Comparison of ENCODE assay signal across 18 cellular contexts in genomic region chr21:46124083-46124925, GRCh38. TPM values are rescaled to one million over a fixed set of nuclear protein-coding genes. Genes with fewer than 3 reads are reported as not detected.
DNase-seq lines count a peak whose midpoint lies in the region; FAIRE-seq and TF ChIP-seq lines count a peak whose summit lies in the region.
"Had no signal": no experiment of that assay in that cellular context is flagged by ENCODE, and none has a peak within 500 bp of the region (broad histone marks: within the 10 kb centered on the region; RNA-seq: fewer than 3 reads in every experiment).

No MANE protein-coding gene starts in this region.

- H3K36me3 ChIP-seq in osteoblast (ENCODE audit: insufficient read depth, low read length) (peaks cover 95% of the 10 kb centered on the region), neural progenitor cell (no peaks in the 10 kb centered on the region), hepatocyte (replicated peaks; ENCODE audit: insufficient read depth, low read depth) (no peaks in the 10 kb centered on the region)

- no peaks in the 10 kb centered on the region for H3K9me2 ChIP-seq in hepatocyte (replicated peaks; ENCODE audit: insufficient read depth)

- DNase-seq in 8988T (peak; percentile 12), D721Med (ENCODE audit: insufficient read length, low spot score) (peak; percentile 13), endothelial cell (ENCODE audit: low spot score) (peak; percentile 2), osteoblast (ENCODE audit: insufficient read length, low spot score, missing footprints) (peak; percentile 85), neural progenitor cell (ENCODE audit: low spot score) (no peak), SIG-M5 (lab: John Stamatoyannopoulos, UW) (no peak), hepatocyte (ENCODE audit: low spot score) (no peak), NOMO-1 treated with DMSO at 0.1 percent for 48 hours (lab: John Stamatoyannopoulos, UW; ENCODE audit: unreplicated experiment) (no peak)
- DNase-seq: activated CD4-positive, alpha-beta T cell treated with anti-CD3 and anti-CD28 coated beads for 1 hour; HCEC 1CT; mammary epithelial cell; NCI-H146; NCI-H510A treated with DMSO at 0.1 percent for 48 hours had no signal

- peaks cover 25% of the 10 kb centered on the region for H3K36me3 Mint-ChIP-seq in endothelial cell (ENCODE audit: low read depth, unreplicated experiment)
- H3K36me3 Mint-ChIP-seq in neural progenitor cell, result no peaks in the 10 kb centered on the region
- H3K36me3 Mint-ChIP-seq: T-cell had no signal

- H3K79me2 ChIP-seq in osteoblast (ENCODE audit: insufficient read depth, low read length) (peaks cover 52% of the 10 kb centered on the region), neural progenitor cell (ENCODE audit: low read depth) (no peaks in the 10 kb centered on the region), hepatocyte (no peaks in the 10 kb centered on the region)

- TF ChIP-seq CTCF in D721Med (IDR thresholded peaks at IDR 0.05; ENCODE audit: insufficient read depth, missing control alignments), result no peak
- no peak for TF ChIP-seq CTCF in endothelial cell (IDR thresholded peaks at IDR 0.05; ENCODE audit: unreplicated experiment)
- TF ChIP-seq CTCF in osteoblast (IDR thresholded peaks at IDR 0.05; ENCODE audit: extremely low read depth, low read depth, low read length), result no peak
- no peak for TF ChIP-seq CTCF in neural progenitor cell (IDR thresholded peaks at IDR 0.05)
- no peak for TF ChIP-seq CTCF in hepatocyte (IDR thresholded peaks at IDR 0.05; ENCODE audit: poor library complexity)

- H3K4me3 ChIP-seq in osteoblast (ENCODE audit: insufficient read depth, low read length) (no peak overlapping the region), neural progenitor cell (no peak overlapping the region), hepatocyte (no peak overlapping the region)

- H3K27ac ChIP-seq in osteoblast (ENCODE audit: low read depth, low read length) (no peak overlapping the region), neural progenitor cell (no peak overlapping the region), hepatocyte (no peak overlapping the region)
- H3K27ac ChIP-seq: KMS-11 had no signal

- H3K4me1 Mint-ChIP-seq in endothelial cell (ENCODE audit: unreplicated experiment) (no peaks in the 10 kb centered on the region), neural progenitor cell (peaks cover 5% of the 10 kb centered on the region)
- H3K4me1 Mint-ChIP-seq: brain, T-cell had no signal

- H3K4me1 ChIP-seq in osteoblast (ENCODE audit: insufficient read depth, low read length) (peaks cover 27% of the 10 kb centered on the region), neural progenitor cell (peaks cover 9% of the 10 kb centered on the region), hepatocyte (ENCODE audit: insufficient read depth) (peaks cover 8% of the 10 kb centered on the region)

- H3K4me3 Mint-ChIP-seq in endothelial cell (ENCODE audit: unreplicated experiment) (no peak overlapping the region), neural progenitor cell (no peak overlapping the region)
- H3K4me3 Mint-ChIP-seq: activated T-helper 1 cell treated with anti-CD3 and anti-CD28 coated beads, Interleukin-12 subunit alpha, Interleukin-12 subunit beta, Interleukin-2, Interleukin-4 antibody, amounts not matched to agents 30 ng/mL and 10 ng/mL and 1 ng/mL, durations not matched to agents 14 hours and 24 hours and 36 hours; brain; CD4-positive, alpha-beta T cell; T-cell had no signal

- H3K9me3 ChIP-seq in osteoblast (ENCODE audit: low read depth, low read length) (no peaks in the 10 kb centered on the region), neural progenitor cell (ENCODE audit: low read depth) (no peaks in the 10 kb centered on the region), hepatocyte (ENCODE audit: low read depth) (no peaks in the 10 kb centered on the region)

- peaks cover 58% of the 10 kb centered on the region for H4K20me1 ChIP-seq in osteoblast (ENCODE audit: insufficient read depth, low read length)
- no peaks in the 10 kb centered on the region for H4K20me1 ChIP-seq in neural progenitor cell (ENCODE audit: low read depth)
- H4K20me1 ChIP-seq in hepatocyte (ENCODE audit: insufficient read depth, poor library complexity, severe bottlenecking), result no peaks in the 10 kb centered on the region

- no peak overlapping the region for H2AFZ ChIP-seq in osteoblast (ENCODE audit: low read length)
- H2AFZ ChIP-seq in neural progenitor cell (replicated peaks), result no peak overlapping the region
- no peak overlapping the region for H2AFZ ChIP-seq in hepatocyte

- H3K9me3 Mint-ChIP-seq in endothelial cell (ENCODE audit: unreplicated experiment), result no peaks in the 10 kb centered on the region
- H3K9me3 Mint-ChIP-seq in neural progenitor cell, result no peaks in the 10 kb centered on the region
- H3K9me3 Mint-ChIP-seq: activated T-helper 1 cell treated with anti-CD3 and anti-CD28 coated beads, Interleukin-12 subunit alpha, Interleukin-12 subunit beta, Interleukin-2, Interleukin-4 antibody, amounts not matched to agents 30 ng/mL and 10 ng/mL and 1 ng/mL, durations not matched to agents 14 hours and 24 hours and 36 hours; CD4-positive, alpha-beta T cell; T-cell had no signal

- no peak overlapping the region for H3K9ac ChIP-seq in neural progenitor cell
- H3K9ac ChIP-seq: KMS-11 had no signal

- H3K27me3 Mint-ChIP-seq in endothelial cell (ENCODE audit: unreplicated experiment) (peaks cover 14% of the 10 kb centered on the region), neural progenitor cell (ENCODE audit: insufficient read depth, low read depth) (peaks cover 3% of the 10 kb centered on the region)
- H3K27me3 Mint-ChIP-seq: CD4-positive, alpha-beta T cell; T-cell had no signal

- H3K27ac Mint-ChIP-seq in endothelial cell (ENCODE audit: unreplicated experiment) (no peak overlapping the region), neural progenitor cell (no peak overlapping the region)
- H3K27ac Mint-ChIP-seq: activated T-helper 1 cell treated with anti-CD3 and anti-CD28 coated beads, Interleukin-12 subunit alpha, Interleukin-12 subunit beta, Interleukin-2, Interleukin-4 antibody, amounts not matched to agents 30 ng/mL and 10 ng/mL and 1 ng/mL, durations not matched to agents 14 hours and 24 hours and 36 hours; brain; CD4-positive, alpha-beta T cell; T-cell had no signal

- H3K4me2 ChIP-seq in osteoblast (ENCODE audit: insufficient read depth, low read length), result no peak overlapping the region
- H3K4me2 ChIP-seq in neural progenitor cell, result no peak overlapping the region
- no peak overlapping the region for H3K4me2 ChIP-seq in hepatocyte
- H3K4me2 ChIP-seq: KMS-11 had no signal

- H3F3A ChIP-seq in neural progenitor cell (ENCODE audit: low read depth), result no peaks in the 10 kb centered on the region

- no peaks in the 10 kb centered on the region for H3K27me3 ChIP-seq in osteoblast (ENCODE audit: insufficient read depth, low read length)
- H3K27me3 ChIP-seq in neural progenitor cell, result no peaks in the 10 kb centered on the region
- H3K27me3 ChIP-seq in hepatocyte, result no peaks in the 10 kb centered on the region

- WGBS in hepatocyte (ENCODE audit: low lambda C conversion rate, missing lambda C conversion rate), result 96% methylated on average over 16 of the region's 16 CpGs

- no peak for FAIRE-seq in D721Med (lab: Jason Lieb, UNC)

RNA-seq across cellular contexts. Expression of gene COL6A2, which starts 26.4 kb away (rescaled TPM):
- total RNA-seq in endothelial cell (ENCODE audit: unreplicated experiment), result 378 TPM
- total RNA-seq in osteoblast, result 1,184 and 1,265 TPM in 2 replicates
- total RNA-seq in neural progenitor cell (ENCODE audit: low replicate concordance), result 5.2 and 22.8 TPM in 2 replicates
- 389 and 509 TPM in 2 replicates for total RNA-seq in hepatocyte
- 832 and 940 TPM in 2 replicates for polyA plus RNA-seq in hepatocyte

RNA-seq across cellular contexts. Expression of gene FTCD, which starts 31.1 kb away (rescaled TPM):
- 1.5 TPM for total RNA-seq in endothelial cell (ENCODE audit: unreplicated experiment)
- total RNA-seq in osteoblast, result 0.29 and 0.36 TPM in 2 replicates
- 0.96 TPM in 1 of 2 replicates, not detected in the other for total RNA-seq in neural progenitor cell (ENCODE audit: low replicate concordance)
- 25.8 and 27.5 TPM in 2 replicates for total RNA-seq in hepatocyte
- polyA plus RNA-seq in hepatocyte, result 60.9 and 76.8 TPM in 2 replicates
- polyA plus RNA-seq: mammary epithelial cell had no signal

RNA-seq across cellular contexts. Expression of gene SPATC1L, which starts 60.0 kb away (rescaled TPM):
- 25.3 TPM for total RNA-seq in endothelial cell (ENCODE audit: unreplicated experiment)
- 3.2 and 6.9 TPM in 2 replicates for total RNA-seq in osteoblast
- total RNA-seq in neural progenitor cell (ENCODE audit: low replicate concordance), result 5.1 and 20.2 TPM in 2 replicates
- total RNA-seq in hepatocyte, result 8.3 and 10.1 TPM in 2 replicates
- polyA plus RNA-seq in hepatocyte, result 24.2 and 29.9 TPM in 2 replicates

Comparison
In these comparisons a context has a peak if more than half of its experiments do, and no peak if none do; other contexts are left out.
1. DNase-seq: peak in 8988T (single experiment), D721Med (single experiment), endothelial cell (single experiment) and osteoblast (single experiment); none in neural progenitor cell (single experiment), SIG-M5 (single experiment), hepatocyte (single experiment) and NOMO-1 treated with DMSO at 0.1 percent for 48 hours (single experiment).
2. RNA of gene COL6A2, which starts 26.4 kb away (total RNA-seq): 1,184 to 1,265 TPM in osteoblast, 389 to 509 TPM in hepatocyte and 378 TPM in endothelial cell (single experiment); 5.2 to 22.8 TPM in neural progenitor cell; every median in the first group is over 10 times any median in the second.
3. RNA of gene FTCD, which starts 31.1 kb away (total RNA-seq): 25.8 to 27.5 TPM in hepatocyte; 1.5 TPM in endothelial cell (single experiment), 0.29 to 0.36 TPM in osteoblast and 0.96 TPM in neural progenitor cell; every median in the first group is over 10 times any median in the second.